In genomic region chr2:227473019-227473461, GRCh38 we compare ENCODE assay signal across 8 cellular contexts. TPM values are rescaled to one million over a fixed set of nuclear protein-coding genes. Genes with fewer than 3 reads are reported as not detected.
DNase-seq lines count a peak whose midpoint lies in the region; ATAC-seq, FAIRE-seq and TF ChIP-seq lines count a peak whose summit lies in the region.

No MANE protein-coding gene starts in this region.

- H3K79me2 ChIP-seq in OCI-LY1 (ENCODE audit: insufficient read depth, low read length), result peaks cover 35% of the 10 kb centered on the region
- H3K79me2 ChIP-seq in endothelial cell of umbilical vein (ENCODE audit: control insufficient read depth, insufficient read depth, low read length), result peaks cover 60% of the 10 kb centered on the region
- peaks cover 15% of the 10 kb centered on the region for H3K79me2 ChIP-seq in trophoblast cell (ENCODE audit: control insufficient read depth, insufficient read depth, low read length, poor library complexity)

- no peak overlapping the region for H3K18ac ChIP-seq in trophoblast cell (ENCODE audit: low read length)

- H4K20me1 ChIP-seq in OCI-LY1 (ENCODE audit: insufficient read depth, low read length) (peaks cover 3% of the 10 kb centered on the region; the same call in 1 of the 2 replicates), endothelial cell of umbilical vein (replicated peaks; ENCODE audit: control insufficient read depth, extremely low read depth, insufficient read depth, low read length) (peaks cover 16% of the 10 kb centered on the region)

- peak overlapping the region; percentile 96 for H3K4me3 ChIP-seq in OCI-LY1 (ENCODE audit: low read depth, low read length, poor library complexity, severe bottlenecking)
- H3K4me3 ChIP-seq in endothelial cell of umbilical vein (replicated peaks in 1 of 3; ENCODE audit: insufficient read depth in 1 of 3, low read depth in 1 of 3, low read length in 3 of 3), result peak overlapping the region; percentile 76 to 100 (median 85)
- H3K4me3 ChIP-seq in trophoblast cell (ENCODE audit: low read depth, low read length), result peak overlapping the region; percentile 100

- intact Hi-C loops in endothelial cell of umbilical vein (cut with micrococcal nuclease), result loop anchor here (2.0 to 5.0 kb wide), 6 partner anchors 38 to 409 kb away; no protein-coding TSS in a partner anchor

- H3K23ac ChIP-seq in trophoblast cell (ENCODE audit: low read length), result no peak overlapping the region

- BruUV-seq in endothelial cell of umbilical vein (replicated peaks; lab: Mats Ljungman, UMichigan), result no TSS peak

- no peak for FAIRE-seq in endothelial cell of umbilical vein (lab: Jason Lieb, UNC)

- H3K9me3 ChIP-seq in OCI-LY1 (ENCODE audit: low read length) (no peaks in the 10 kb centered on the region), endothelial cell of umbilical vein (replicated peaks; ENCODE audit: control insufficient read depth, insufficient read depth, low read length) (no peaks in the 10 kb centered on the region), trophoblast cell (ENCODE audit: insufficient read depth, low read depth, low read length) (no peaks in the 10 kb centered on the region)

- H3K4ac ChIP-seq in trophoblast cell (ENCODE audit: low read depth, low read length), result peak overlapping the region; percentile 66

- DNase-seq in SHP77 (lab: John Stamatoyannopoulos, UW), result peak; percentile 16 to 53
- no peak for DNase-seq in SHP77 treated with DMSO at 0.1 percent for 48 hours (lab: John Stamatoyannopoulos, UW)
- peak; percentile 41 for DNase-seq in endothelial cell of umbilical vein (ENCODE audit: low read depth, low spot score)
- DNase-seq in trophoblast cell, result no peak
- DNase-seq in KG1 (lab: John Stamatoyannopoulos, UW), result no peak

- H3K27ac ChIP-seq in OCI-LY1 (ENCODE audit: low read depth, low read length, poor library complexity, severe bottlenecking), result no peak overlapping the region
- H3K27ac ChIP-seq in endothelial cell of umbilical vein (ENCODE audit: insufficient read depth, low read depth, low read length), result no peak overlapping the region
- H3K27ac ChIP-seq in trophoblast cell (ENCODE audit: low read depth, low read length), result no peak overlapping the region

- TF ChIP-seq CTCF in OCI-LY1 (IDR thresholded peaks at IDR 0.05; ENCODE audit: low read length) (no peak), endothelial cell of umbilical vein (IDR thresholded peaks at IDR 0.05; ENCODE audit: extremely low read depth in 1 of 2, insufficient read depth in 1 of 2, low read depth in 1 of 2, low read length in 2 of 2) (no peak)

- ATAC-seq in GM21526 (IDR thresholded peaks at IDR 0.05; ENCODE audit: low FRiP score, unreplicated experiment), result no peak
- ATAC-seq in GM18517 (IDR thresholded peaks at IDR 0.05; ENCODE audit: unreplicated experiment), result no peak

- H3K4me2 ChIP-seq in OCI-LY1 (ENCODE audit: low read length), result peak overlapping the region; percentile 96
- H3K4me2 ChIP-seq in endothelial cell of umbilical vein (ENCODE audit: insufficient read depth, low read length), result peak overlapping the region; percentile 99
- peak overlapping the region; percentile 91 for H3K4me2 ChIP-seq in trophoblast cell (ENCODE audit: low read length)

- no peak overlapping the region for H4K8ac ChIP-seq in trophoblast cell (ENCODE audit: low read depth, low read length)

- POLR2A ChIA-PET in endothelial cell of umbilical vein (lab: Charles Lee), result no interaction called here

- H3K36me3 ChIP-seq in OCI-LY1 (ENCODE audit: insufficient read depth, low read length) (no peaks in the 10 kb centered on the region), endothelial cell of umbilical vein (ENCODE audit: control insufficient read depth in 2 of 2, extremely low read depth in 1 of 2, insufficient read depth in 2 of 2, low read length in 2 of 2) (no peaks in the 10 kb centered on the region), trophoblast cell (ENCODE audit: control insufficient read depth in 1 of 2, insufficient read depth in 2 of 2, low read length in 2 of 2) (no peaks in the 10 kb centered on the region)

- H3K4me1 ChIP-seq in OCI-LY1 (ENCODE audit: insufficient read depth, low read length, severe bottlenecking) (peaks cover 20% of the 10 kb centered on the region), endothelial cell of umbilical vein (ENCODE audit: control insufficient read depth, extremely low read depth, insufficient read depth, low read length) (peaks cover 15% of the 10 kb centered on the region), trophoblast cell (ENCODE audit: control insufficient read depth in 1 of 2, insufficient read depth in 2 of 2, low read length in 2 of 2) (peaks cover 4 to 7% of the 10 kb centered on the region in 2 experiments)

- no peaks in the 10 kb centered on the region for H3F3A ChIP-seq in OCI-LY1 (ENCODE audit: insufficient read depth, low read length)

- no peak overlapping the region for H3K14ac ChIP-seq in trophoblast cell (ENCODE audit: low read length)

- dilution Hi-C loops in endothelial cell of umbilical vein (cut with MboI; ENCODE audit: extremely low pct_ligation_motif_present, low sequenced_read_pairs), result no loop called here

- CTCF ChIA-PET in endothelial cell of umbilical vein (lab: Charles Lee), result interaction anchor here (0.9 to 4.4 kb wide), 4 partner anchors 9 to 293 kb away, joined by 3 to 35 read pairs (median 4); no protein-coding TSS in a partner anchor

- no peaks in the 10 kb centered on the region for H3K9me1 ChIP-seq in endothelial cell of umbilical vein (replicated peaks; ENCODE audit: control insufficient read depth, extremely low read depth, insufficient read depth, low read length)

- no peaks in the 10 kb centered on the region for H3K9me2 ChIP-seq in OCI-LY1 (ENCODE audit: low read depth, low read length)

- H2BK120ac ChIP-seq in trophoblast cell (ENCODE audit: insufficient read depth, low read length, poor library complexity), result no peak overlapping the region

- no peak overlapping the region for H2BK12ac ChIP-seq in trophoblast cell (ENCODE audit: low read length)

- H3K27me3 ChIP-seq in OCI-LY1 (ENCODE audit: insufficient read depth, low read length), result no peaks in the 10 kb centered on the region
- H3K27me3 ChIP-seq in endothelial cell of umbilical vein (ENCODE audit: control insufficient read depth in 2 of 2, insufficient read depth in 2 of 2, low read length in 2 of 2), result no peaks in the 10 kb centered on the region
- H3K27me3 ChIP-seq in trophoblast cell (ENCODE audit: insufficient read depth, low read length), result no peaks in the 10 kb centered on the region

- H2AFZ ChIP-seq in OCI-LY1 (ENCODE audit: low read length) (no peak overlapping the region), endothelial cell of umbilical vein (ENCODE audit: low read depth, low read length) (no peak overlapping the region), trophoblast cell (ENCODE audit: insufficient read depth, low read length, poor library complexity) (no peak overlapping the region)

- no peak overlapping the region for H4K12ac ChIP-seq in trophoblast cell (ENCODE audit: low read depth, low read length)

- H3K9ac ChIP-seq in OCI-LY1 (ENCODE audit: low read length) (peak overlapping the region; percentile 82), endothelial cell of umbilical vein (replicated peaks; ENCODE audit: extremely low read depth, insufficient read depth, low read length) (peak overlapping the region; percentile 62), trophoblast cell (ENCODE audit: low read length) (peak overlapping the region; percentile 67)

- no peak overlapping the region for H4K91ac ChIP-seq in trophoblast cell (ENCODE audit: low read depth, low read length)

- no peak overlapping the region for H2AK5ac ChIP-seq in trophoblast cell (ENCODE audit: low read length)

- no peak overlapping the region for H2BK5ac ChIP-seq in trophoblast cell (ENCODE audit: low read depth, low read length, poor library complexity)

- no peak for TF ChIP-seq POLR2A in endothelial cell of umbilical vein (IDR thresholded peaks at IDR 0.05; ENCODE audit: low read depth, low read length)

- H3K79me1 ChIP-seq in trophoblast cell (ENCODE audit: low read length), result peaks cover 8% of the 10 kb centered on the region

- no CpG with 5 or more reads among the region's 19 CpGs for WGBS in trophoblast cell (ENCODE audit: extremely low coverage, insufficient coverage, insufficient read length)

TF ChIP-seq in endothelial cell of umbilical vein, 7 proteins besides CTCF, POLR2A, EP300 and RAD21:
- TF ChIP-seq MYC (IDR thresholded peaks at IDR 0.05; ENCODE audit: low read depth, low read length) (no peak), GATA2 (IDR thresholded peaks at IDR 0.05; ENCODE audit: insufficient read depth, insufficient read length, low read depth, low read length) (no peak), POLR2AphosphoS5 (IDR thresholded peaks at IDR 0.05; ENCODE audit: insufficient read depth, low read depth, low read length) (no peak), EZH2 (IDR thresholded peaks at IDR 0.05; ENCODE audit: borderline replicate concordance, low read depth, low read length, severe bottlenecking) (no peak), MAX (IDR thresholded peaks at IDR 0.05; ENCODE audit: insufficient read depth, insufficient read length) (no peak), JUN (IDR thresholded peaks at IDR 0.05; ENCODE audit: borderline replicate concordance, insufficient read depth, insufficient read length, low read depth) (no peak), FOS (IDR thresholded peaks at IDR 0.05; ENCODE audit: borderline replicate concordance, insufficient read depth, low read length) (no peak)

RNA-seq across cellular contexts. Expression of gene AGFG1, which starts 1.1 kb away (rescaled TPM):
- total RNA-seq in endothelial cell of umbilical vein, result 69.2 and 87.9 TPM in 2 replicates
- polyA plus RNA-seq in endothelial cell of umbilical vein, result 106 and 118 TPM in 2 replicates
- polyA plus RNA-seq in endothelial cell of umbilical vein (2011; cell fraction: cytosol; rRNA removed), result 74.6 and 76.4 TPM in 2 replicates
- 74.6 and 78.2 TPM in 2 replicates for polyA plus RNA-seq in endothelial cell of umbilical vein (2011; cell fraction: nucleus; rRNA removed)
- 59.1 and 78.6 TPM in 2 replicates for polyA plus RNA-seq in endothelial cell of umbilical vein (2012)
- 200 and 250 TPM in 2 replicates for polyA minus RNA-seq in endothelial cell of umbilical vein
- polyA minus RNA-seq in endothelial cell of umbilical vein (2011; cell fraction: cytosol; rRNA and poly(A)+ RNA removed), result 116 TPM
- polyA minus RNA-seq in endothelial cell of umbilical vein (2011; cell fraction: nucleus; rRNA and poly(A)+ RNA removed), result 83.4 and 129 TPM in 2 replicates
- 95.7 and 100 TPM in 2 replicates for polyA plus RNA-seq in trophoblast cell (2013)

Comparison
In these comparisons a context has a peak if more than half of its experiments do, and no peak if none do; other contexts are left out.
1. DNase-seq: peak in SHP77 (2 of 2) and endothelial cell of umbilical vein (single experiment); none in SHP77 treated with DMSO at 0.1 percent for 48 hours (single experiment), trophoblast cell (0 of 2) and KG1 (single experiment).
2. Peak in every context shown above with its lines, with median percentiles within 50 percentile points of each other: H3K4me2 ChIP-seq, H3K4me3 ChIP-seq and H3K9ac ChIP-seq.